14 cellular contexts compared by ENCODE assay signal in genomic region chr4:53507058-53507457, GRCh38.
DNase-seq lines count a peak whose midpoint lies in the region; ATAC-seq and TF ChIP-seq lines count a peak whose summit lies in the region.
"Had no signal": no experiment of that assay in that cellular context is flagged by ENCODE, and none has a peak within 500 bp of the region (broad histone marks: within the 10 kb centered on the region; RNA-seq: fewer than 3 reads in every experiment).

No MANE protein-coding gene starts in this region.

- intact Hi-C loops in sciatic nerve (cut with DNase I) = no loop called here

- H3K9me3 ChIP-seq in adipocyte (ENCODE audit: control insufficient read depth, low read length) = no peaks in the 10 kb centered on the region

- H3K36me3 ChIP-seq in adipocyte (ENCODE audit: control insufficient read depth, insufficient read depth, low read length, severe bottlenecking) = no peaks in the 10 kb centered on the region

- no peak for TF ChIP-seq CTCF in AG09309 (IDR thresholded peaks at IDR 0.05; ENCODE audit: control insufficient read depth, insufficient read depth, low read depth, low read length, missing control alignments)

- H3K4me3 ChIP-seq in AG09309 (ENCODE audit: control insufficient read depth, low read depth, low read length) (peak overlapping the region; percentile 19), adipocyte (ENCODE audit: low read length) (peak overlapping the region; percentile 58)

- peaks cover 48% of the 10 kb centered on the region for H3K4me1 ChIP-seq in adipocyte (ENCODE audit: control insufficient read depth, insufficient read depth, low read length)

- DNase-seq in AG09309 (ENCODE audit: low read depth) (no peak), adipocyte (ENCODE audit: low read depth) (no peak), left lobe of liver (ENCODE audit: low spot score) (no peak), sciatic nerve (ENCODE audit: low spot score) (no peak), GM19240 (ENCODE audit: insufficient read length, low spot score) (no peak), activated gamma-delta T cell treated with Interleukin-2 at 50 U/mL for 16 hours (no peak), cerebellum (ENCODE audit: low spot score) (no peak)
- DNase-seq: CD4-positive, CD25-positive, alpha-beta regulatory T cell; HCEC 1CT; NCI-H1092; NCI-H446; NCI-H774; SHP77 had no signal

- ATAC-seq in left lobe of liver = peak; percentile 13
- peak; percentile 12 for ATAC-seq in sciatic nerve
- ATAC-seq in GM21737 (IDR thresholded peaks at IDR 0.05; ENCODE audit: unreplicated experiment) = no peak

- H3K9ac ChIP-seq in adipocyte (ENCODE audit: low read length) = peak overlapping the region; percentile 85

- no peaks in the 10 kb centered on the region for H3K27me3 ChIP-seq in adipocyte (replicated peaks; ENCODE audit: control insufficient read depth, insufficient read depth, low read length)
